ENCODE assay signal across 1 cellular context in genomic region chr10:132023092-132023811, GRCh38.
TF ChIP-seq lines count a peak whose summit lies in the region.

No MANE protein-coding gene starts in this region.

TF ChIP-seq in HepG2, 621 proteins besides CTCF, POLR2A, EP300 and RAD21 (continued from another document and continues in another):
- TF ChIP-seq ZNF576 (CRISPR knock-in tag; IDR thresholded peaks at IDR 0.05) = 0 out of 2 replicates have a peak, but pooled peaks have one; percentile 48
- peak; percentile 32; the same call in 1 of the 2 replicates for TF ChIP-seq ZBTB38 (CRISPR knock-in tag; IDR thresholded peaks at IDR 0.05)
- peak; percentile 96 for TF ChIP-seq STAG1 (CRISPR knock-in tag; IDR thresholded peaks at IDR 0.05)
- peak; percentile 63; the same call in 1 of the 2 replicates for TF ChIP-seq ETV5 (CRISPR knock-in tag; IDR thresholded peaks at IDR 0.05; ENCODE audit: borderline replicate concordance)
- peak; percentile 43; the same call in 1 of the 3 replicates for TF ChIP-seq MXI1 (IDR thresholded peaks at IDR 0.05; ENCODE audit: borderline replicate concordance, low read depth, low read length)
- peak; percentile 59; the same call in 1 of the 2 replicates for TF ChIP-seq ZNF691 (CRISPR knock-in tag; IDR thresholded peaks at IDR 0.05; ENCODE audit: borderline replicate concordance, low read depth)
- peak; percentile 65 for TF ChIP-seq ELF1 (CRISPR knock-in tag; IDR thresholded peaks at IDR 0.05)
- TF ChIP-seq ZSCAN25 (CRISPR knock-in tag; IDR thresholded peaks at IDR 0.05) = peak; percentile 28; the same call in 1 of the 2 replicates
- peak; percentile 52; the same call in 1 of the 2 replicates for TF ChIP-seq ZNF614 (CRISPR knock-in tag; IDR thresholded peaks at IDR 0.05; ENCODE audit: borderline replicate concordance)
- TF ChIP-seq ZNF687 (CRISPR knock-in tag; IDR thresholded peaks at IDR 0.05) = peak; percentile 58
- peak; percentile 39; the same call in 1 of the 2 replicates for TF ChIP-seq MYC (CRISPR knock-in tag; IDR thresholded peaks at IDR 0.05; ENCODE audit: borderline replicate concordance)
- 0 out of 2 replicates have a peak, but pooled peaks have one; percentile 22 for TF ChIP-seq CEBPG (CRISPR knock-in tag; IDR thresholded peaks at IDR 0.05)
- TF ChIP-seq TBP (CRISPR knock-in tag; IDR thresholded peaks at IDR 0.05) = no peak
- TF ChIP-seq EHMT2 (IDR thresholded peaks at IDR 0.05; ENCODE audit: borderline replicate concordance, low read depth, low read length) = no peak
- peak; percentile 54; the same call in 1 of the 2 replicates for TF ChIP-seq CBX5 (CRISPR knock-in tag; IDR thresholded peaks at IDR 0.05; ENCODE audit: borderline replicate concordance)
- TF ChIP-seq CENPBD1 (CRISPR knock-in tag; IDR thresholded peaks at IDR 0.05; ENCODE audit: borderline replicate concordance, low read depth) = no peak
- no peak for TF ChIP-seq ZSCAN22 (CRISPR knock-in tag; IDR thresholded peaks at IDR 0.05)
- peak; percentile 88; the same call in 1 of the 2 replicates for TF ChIP-seq ERF (CRISPR knock-in tag; IDR thresholded peaks at IDR 0.05)
- TF ChIP-seq MTF2 (CRISPR knock-in tag; IDR thresholded peaks at IDR 0.05; ENCODE audit: borderline replicate concordance) = no peak; the same call in 1 of the 2 replicates
- peak; percentile 55; the same call in 1 of the 2 replicates for TF ChIP-seq THRA (CRISPR knock-in tag; IDR thresholded peaks at IDR 0.05; ENCODE audit: borderline replicate concordance)
- no peak for TF ChIP-seq ZNF124 (CRISPR knock-in tag; IDR thresholded peaks at IDR 0.05)
- TF ChIP-seq KDM3A (CRISPR knock-in tag; IDR thresholded peaks at IDR 0.05; ENCODE audit: low read depth) = peak; percentile 70; the same call in 1 of the 2 replicates
- TF ChIP-seq ZNF44 (CRISPR knock-in tag; IDR thresholded peaks at IDR 0.05) = no peak
- 0 out of 2 replicates have a peak, but pooled peaks have one; percentile 53 for TF ChIP-seq KDM5B (CRISPR knock-in tag; IDR thresholded peaks at IDR 0.05; ENCODE audit: borderline replicate concordance)
- TF ChIP-seq ZNF331 (CRISPR knock-in tag; IDR thresholded peaks at IDR 0.05) = 0 out of 2 replicates have a peak, but pooled peaks have one; percentile 13
- 0 out of 2 replicates have a peak, but pooled peaks have one; percentile 27 for TF ChIP-seq FOSL2 (CRISPR knock-in tag; IDR thresholded peaks at IDR 0.05)
- 0 out of 2 replicates have a peak, but pooled peaks have one; percentile 31 for TF ChIP-seq BHLHE40 (IDR thresholded peaks at IDR 0.05; ENCODE audit: low read length)
- peak; percentile 60 to 84 for TF ChIP-seq HMGXB4 (CRISPR knock-in tag; IDR thresholded peaks at IDR 0.05; ENCODE audit: borderline replicate concordance in 1 of 2, low read depth in 1 of 2)
- TF ChIP-seq HDAC2 (CRISPR knock-in tag; IDR thresholded peaks at IDR 0.05) = peak; percentile 24; the same call in 1 of the 2 replicates
- TF ChIP-seq KMT2A (CRISPR knock-in tag; IDR thresholded peaks at IDR 0.05) = peak; percentile 33; the same call in 1 of the 2 replicates
- no peak for TF ChIP-seq BRD4 (CRISPR knock-in tag; IDR thresholded peaks at IDR 0.05)
- 0 out of 2 replicates have a peak, but pooled peaks have one; percentile 43 for TF ChIP-seq ZNF788 (CRISPR knock-in tag; IDR thresholded peaks at IDR 0.05; ENCODE audit: borderline replicate concordance)
- no peak for TF ChIP-seq ZBTB37 (CRISPR knock-in tag; IDR thresholded peaks at IDR 0.05)
- peak; percentile 92 for TF ChIP-seq EZH2 (conservative IDR thresholded peaks at IDR 0.05; ENCODE audit: low read depth, low read length)
- peak; percentile 31; the same call in 1 of the 2 replicates for TF ChIP-seq TFDP1 (CRISPR knock-in tag; IDR thresholded peaks at IDR 0.05; ENCODE audit: borderline replicate concordance)
- TF ChIP-seq MED1 (CRISPR knock-in tag; IDR thresholded peaks at IDR 0.05) = peak; percentile 36; the same call in 1 of the 2 replicates
- TF ChIP-seq ZNF235 (CRISPR knock-in tag; IDR thresholded peaks at IDR 0.05; ENCODE audit: borderline replicate concordance) = no peak
- TF ChIP-seq SAP130 (CRISPR knock-in tag; IDR thresholded peaks at IDR 0.05; ENCODE audit: low read depth) = peak; percentile 42; the same call in 1 of the 2 replicates
- TF ChIP-seq ZNF205 (CRISPR knock-in tag; IDR thresholded peaks at IDR 0.05) = 0 out of 2 replicates have a peak, but pooled peaks have one; percentile 33
- peak; percentile 31; the same call in 1 of the 2 replicates for TF ChIP-seq GMEB1 (CRISPR knock-in tag; IDR thresholded peaks at IDR 0.05; ENCODE audit: borderline replicate concordance)
- TF ChIP-seq ZNF800 (CRISPR knock-in tag; IDR thresholded peaks at IDR 0.05) = peak; percentile 60; the same call in 1 of the 2 replicates
- peak; percentile 53 for TF ChIP-seq THAP9 (CRISPR knock-in tag; IDR thresholded peaks at IDR 0.05; ENCODE audit: borderline replicate concordance)
